In the genomic region with DNA sequence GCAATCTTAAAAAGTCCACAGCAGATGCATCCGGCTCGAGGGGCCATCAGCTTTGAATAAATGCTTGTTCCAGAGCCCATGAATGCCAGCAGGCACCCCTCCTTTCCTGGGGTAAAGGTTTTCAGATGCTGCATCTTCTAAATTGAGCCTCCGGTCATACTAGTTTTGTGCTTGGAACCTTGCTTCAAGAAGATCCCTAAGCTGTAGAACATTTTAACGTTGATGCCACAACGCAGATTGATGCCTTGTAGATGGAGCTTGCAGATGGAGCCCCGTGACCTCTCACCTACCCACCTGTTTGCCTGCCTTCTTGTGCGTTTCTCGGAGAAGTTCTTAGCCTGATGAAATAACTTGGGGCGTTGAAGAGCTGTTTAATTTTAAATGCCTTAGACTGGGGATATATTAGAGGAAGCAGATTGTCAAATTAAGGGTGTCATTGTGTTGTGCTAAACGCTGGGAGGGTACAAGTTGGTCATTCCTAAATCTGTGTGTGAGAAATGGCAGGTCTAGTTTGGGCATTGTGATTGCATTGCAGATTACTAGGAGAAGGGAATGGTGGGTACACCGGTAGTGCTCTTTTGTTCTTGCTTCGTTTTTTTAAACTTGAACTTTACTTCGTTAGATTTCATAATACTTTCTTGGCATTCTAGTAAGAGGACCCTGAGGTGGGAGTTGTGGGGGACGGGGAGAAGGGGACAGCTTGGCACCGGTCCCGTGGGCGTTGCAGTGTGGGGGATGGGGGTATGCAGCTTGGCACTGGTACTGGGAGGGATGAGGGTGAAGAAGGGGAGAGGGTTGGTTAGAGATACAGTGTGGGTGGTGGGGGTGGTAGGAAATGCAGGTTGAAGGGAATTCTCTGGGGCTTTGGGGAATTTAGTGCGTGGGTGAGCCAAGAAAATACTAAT, we compare ENCODE assay signal across 1 cellular context.
TF ChIP-seq lines count a peak whose summit lies in the region.

No MANE protein-coding gene starts in this region.

TF ChIP-seq in K562, 482 proteins besides CTCF, POLR2A, EP300 and RAD21 (continued from another document and continues in another):
- TF ChIP-seq, protein P1, sequence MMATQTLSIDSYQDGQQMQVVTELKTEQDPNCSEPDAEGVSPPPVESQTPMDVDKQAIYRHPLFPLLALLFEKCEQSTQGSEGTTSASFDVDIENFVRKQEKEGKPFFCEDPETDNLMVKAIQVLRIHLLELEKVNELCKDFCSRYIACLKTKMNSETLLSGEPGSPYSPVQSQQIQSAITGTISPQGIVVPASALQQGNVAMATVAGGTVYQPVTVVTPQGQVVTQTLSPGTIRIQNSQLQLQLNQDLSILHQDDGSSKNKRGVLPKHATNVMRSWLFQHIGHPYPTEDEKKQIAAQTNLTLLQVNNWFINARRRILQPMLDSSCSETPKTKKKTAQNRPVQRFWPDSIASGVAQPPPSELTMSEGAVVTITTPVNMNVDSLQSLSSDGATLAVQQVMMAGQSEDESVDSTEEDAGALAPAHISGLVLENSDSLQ (IDR thresholded peaks at IDR 0.05) = no peak
- TF ChIP-seq, protein P2, sequence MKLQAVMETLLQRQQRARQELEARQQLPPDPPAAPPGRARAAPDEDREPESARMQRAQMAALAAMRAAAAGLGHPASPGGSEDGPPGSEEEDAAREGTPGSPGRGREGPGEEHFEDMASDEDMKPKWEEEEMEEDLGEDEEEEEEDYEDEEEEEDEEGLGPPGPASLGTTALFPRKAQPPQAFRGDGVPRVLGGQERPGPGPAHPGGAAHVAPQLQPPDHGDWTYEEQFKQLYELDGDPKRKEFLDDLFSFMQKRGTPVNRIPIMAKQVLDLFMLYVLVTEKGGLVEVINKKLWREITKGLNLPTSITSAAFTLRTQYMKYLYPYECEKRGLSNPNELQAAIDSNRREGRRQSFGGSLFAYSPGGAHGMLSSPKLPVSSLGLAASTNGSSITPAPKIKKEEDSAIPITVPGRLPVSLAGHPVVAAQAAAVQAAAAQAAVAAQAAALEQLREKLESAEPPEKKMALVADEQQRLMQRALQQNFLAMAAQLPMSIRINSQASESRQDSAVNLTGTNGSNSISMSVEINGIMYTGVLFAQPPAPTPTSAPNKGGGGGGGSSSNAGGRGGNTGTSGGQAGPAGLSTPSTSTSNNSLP (IDR thresholded peaks at IDR 0.05; ENCODE audit: borderline replicate concordance, low read depth, low read length) = no peak
- no peak for TF ChIP-seq SRSF1 (IDR thresholded peaks at IDR 0.05; ENCODE audit: low read depth, low read length)
- no peak for TF ChIP-seq NELFE (IDR thresholded peaks at IDR 0.05; ENCODE audit: insufficient read depth, insufficient read length)
- TF ChIP-seq, protein P3, sequence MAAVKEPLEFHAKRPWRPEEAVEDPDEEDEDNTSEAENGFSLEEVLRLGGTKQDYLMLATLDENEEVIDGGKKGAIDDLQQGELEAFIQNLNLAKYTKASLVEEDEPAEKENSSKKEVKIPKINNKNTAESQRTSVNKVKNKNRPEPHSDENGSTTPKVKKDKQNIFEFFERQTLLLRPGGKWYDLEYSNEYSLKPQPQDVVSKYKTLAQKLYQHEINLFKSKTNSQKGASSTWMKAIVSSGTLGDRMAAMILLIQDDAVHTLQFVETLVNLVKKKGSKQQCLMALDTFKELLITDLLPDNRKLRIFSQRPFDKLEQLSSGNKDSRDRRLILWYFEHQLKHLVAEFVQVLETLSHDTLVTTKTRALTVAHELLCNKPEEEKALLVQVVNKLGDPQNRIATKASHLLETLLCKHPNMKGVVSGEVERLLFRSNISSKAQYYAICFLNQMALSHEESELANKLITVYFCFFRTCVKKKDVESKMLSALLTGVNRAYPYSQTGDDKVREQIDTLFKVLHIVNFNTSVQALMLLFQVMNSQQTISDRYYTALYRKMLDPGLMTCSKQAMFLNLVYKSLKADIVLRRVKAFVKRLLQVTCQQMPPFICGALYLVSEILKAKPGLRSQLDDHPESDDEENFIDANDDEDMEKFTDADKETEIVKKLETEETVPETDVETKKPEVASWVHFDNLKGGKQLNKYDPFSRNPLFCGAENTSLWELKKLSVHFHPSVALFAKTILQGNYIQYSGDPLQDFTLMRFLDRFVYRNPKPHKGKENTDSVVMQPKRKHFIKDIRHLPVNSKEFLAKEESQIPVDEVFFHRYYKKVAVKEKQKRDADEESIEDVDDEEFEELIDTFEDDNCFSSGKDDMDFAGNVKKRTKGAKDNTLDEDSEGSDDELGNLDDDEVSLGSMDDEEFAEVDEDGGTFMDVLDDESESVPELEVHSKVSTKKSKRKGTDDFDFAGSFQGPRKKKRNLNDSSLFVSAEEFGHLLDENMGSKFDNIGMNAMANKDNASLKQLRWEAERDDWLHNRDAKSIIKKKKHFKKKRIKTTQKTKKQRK (IDR thresholded peaks at IDR 0.05; ENCODE audit: borderline replicate concordance, low read depth, low read length) = no peak
- TF ChIP-seq SRSF3 (IDR thresholded peaks at IDR 0.05; ENCODE audit: insufficient read depth, low read length) = no peak
- TF ChIP-seq ZBTB17 (CRISPR knock-in tag; IDR thresholded peaks at IDR 0.05) = no peak; the same call in 1 of the 2 replicates
- no peak for TF ChIP-seq ZNF696 (CRISPR knock-in tag; conservative IDR thresholded peaks at IDR 0.05)
- TF ChIP-seq, protein P4, sequence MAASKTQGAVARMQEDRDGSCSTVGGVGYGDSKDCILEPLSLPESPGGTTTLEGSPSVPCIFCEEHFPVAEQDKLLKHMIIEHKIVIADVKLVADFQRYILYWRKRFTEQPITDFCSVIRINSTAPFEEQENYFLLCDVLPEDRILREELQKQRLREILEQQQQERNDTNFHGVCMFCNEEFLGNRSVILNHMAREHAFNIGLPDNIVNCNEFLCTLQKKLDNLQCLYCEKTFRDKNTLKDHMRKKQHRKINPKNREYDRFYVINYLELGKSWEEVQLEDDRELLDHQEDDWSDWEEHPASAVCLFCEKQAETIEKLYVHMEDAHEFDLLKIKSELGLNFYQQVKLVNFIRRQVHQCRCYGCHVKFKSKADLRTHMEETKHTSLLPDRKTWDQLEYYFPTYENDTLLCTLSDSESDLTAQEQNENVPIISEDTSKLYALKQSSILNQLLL (CRISPR knock-in tag; IDR thresholded peaks at IDR 0.05; ENCODE audit: borderline replicate concordance) = no peak
- TF ChIP-seq, protein P5, sequence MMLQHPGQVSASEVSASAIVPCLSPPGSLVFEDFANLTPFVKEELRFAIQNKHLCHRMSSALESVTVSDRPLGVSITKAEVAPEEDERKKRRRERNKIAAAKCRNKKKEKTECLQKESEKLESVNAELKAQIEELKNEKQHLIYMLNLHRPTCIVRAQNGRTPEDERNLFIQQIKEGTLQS (IDR thresholded peaks at IDR 0.05) = no peak
- TF ChIP-seq, protein P5 (CRISPR knock-in tag; conservative IDR thresholded peaks at IDR 0.05) = peak; percentile 51; the same call in 1 of the 2 replicates
- no peak for TF ChIP-seq XRCC4 (IDR thresholded peaks at IDR 0.05; ENCODE audit: extremely low read depth, insufficient read depth, insufficient read length)
- peak; percentile 42; the same call in 1 of the 2 replicates for TF ChIP-seq TEAD4 (IDR thresholded peaks at IDR 0.05; ENCODE audit: low read length)
- TF ChIP-seq TEAD4 (CRISPR knock-in tag; IDR thresholded peaks at IDR 0.05; ENCODE audit: borderline replicate concordance) = peak; percentile 61; the same call in 1 of the 2 replicates
- no peak for TF ChIP-seq POU5F1 (IDR thresholded peaks at IDR 0.05; ENCODE audit: borderline replicate concordance, low read depth, low read length, partially characterized antibody)
- no peak for TF ChIP-seq ELF1 (tag; IDR thresholded peaks at IDR 0.05)
- no peak for TF ChIP-seq ADNP (tag; IDR thresholded peaks at IDR 0.05)
- no peak for TF ChIP-seq TSC22D4 (tag; IDR thresholded peaks at IDR 0.05)
- no peak for TF ChIP-seq ATF7 (IDR thresholded peaks at IDR 0.05)
- no peak for TF ChIP-seq ZNF830 (CRISPR knock-in tag; IDR thresholded peaks at IDR 0.05)
- TF ChIP-seq CBFA2T2 (conservative IDR thresholded peaks at IDR 0.05) = no peak
- no peak for TF ChIP-seq GABPA (tag; conservative IDR thresholded peaks at IDR 0.05; ENCODE audit: low read depth)
- TF ChIP-seq TAF9B (IDR thresholded peaks at IDR 0.05; ENCODE audit: partially characterized antibody) = no peak
- no peak for TF ChIP-seq SIRT6 (IDR thresholded peaks at IDR 0.05; ENCODE audit: low read depth, low read length)
- TF ChIP-seq, protein P6, sequence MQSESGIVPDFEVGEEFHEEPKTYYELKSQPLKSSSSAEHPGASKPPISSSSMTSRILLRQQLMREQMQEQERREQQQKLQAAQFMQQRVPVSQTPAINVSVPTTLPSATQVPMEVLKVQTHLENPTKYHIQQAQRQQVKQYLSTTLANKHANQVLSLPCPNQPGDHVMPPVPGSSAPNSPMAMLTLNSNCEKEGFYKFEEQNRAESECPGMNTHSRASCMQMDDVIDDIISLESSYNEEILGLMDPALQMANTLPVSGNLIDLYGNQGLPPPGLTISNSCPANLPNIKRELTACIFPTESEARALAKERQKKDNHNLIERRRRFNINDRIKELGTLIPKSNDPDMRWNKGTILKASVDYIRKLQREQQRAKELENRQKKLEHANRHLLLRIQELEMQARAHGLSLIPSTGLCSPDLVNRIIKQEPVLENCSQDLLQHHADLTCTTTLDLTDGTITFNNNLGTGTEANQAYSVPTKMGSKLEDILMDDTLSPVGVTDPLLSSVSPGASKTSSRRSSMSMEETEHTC (IDR thresholded peaks at IDR 0.05) = no peak
- TF ChIP-seq, protein P7, sequence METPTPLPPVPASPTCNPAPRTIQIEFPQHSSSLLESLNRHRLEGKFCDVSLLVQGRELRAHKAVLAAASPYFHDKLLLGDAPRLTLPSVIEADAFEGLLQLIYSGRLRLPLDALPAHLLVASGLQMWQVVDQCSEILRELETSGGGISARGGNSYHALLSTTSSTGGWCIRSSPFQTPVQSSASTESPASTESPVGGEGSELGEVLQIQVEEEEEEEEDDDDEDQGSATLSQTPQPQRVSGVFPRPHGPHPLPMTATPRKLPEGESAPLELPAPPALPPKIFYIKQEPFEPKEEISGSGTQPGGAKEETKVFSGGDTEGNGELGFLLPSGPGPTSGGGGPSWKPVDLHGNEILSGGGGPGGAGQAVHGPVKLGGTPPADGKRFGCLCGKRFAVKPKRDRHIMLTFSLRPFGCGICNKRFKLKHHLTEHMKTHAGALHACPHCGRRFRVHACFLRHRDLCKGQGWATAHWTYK (CRISPR knock-in tag; IDR thresholded peaks at IDR 0.05) = 0 out of 2 replicates have a peak, but pooled peaks have one; percentile 37
- no peak for TF ChIP-seq HDAC6 (IDR thresholded peaks at IDR 0.05; ENCODE audit: low read depth, low read length)
- no peak for TF ChIP-seq ARID1B (IDR thresholded peaks at IDR 0.05)
- peak; percentile 15 for TF ChIP-seq DACH1 (IDR thresholded peaks at IDR 0.05; ENCODE audit: partially characterized antibody)
- peak; percentile 54 to 60; a peak in 3 of 4 replicates for TF ChIP-seq TBL1XR1 (IDR thresholded peaks at IDR 0.05; ENCODE audit: low read length in 2 of 2)
- no peak for TF ChIP-seq NBN (IDR thresholded peaks at IDR 0.05; ENCODE audit: low read depth)
- TF ChIP-seq KAT7 (CRISPR knock-in tag; IDR thresholded peaks at IDR 0.05; ENCODE audit: borderline replicate concordance) = peak; percentile 95; the same call in 1 of the 2 replicates
- no peak for TF ChIP-seq RCOR1 (IDR thresholded peaks at IDR 0.05; ENCODE audit: borderline replicate concordance in 1 of 2, low read depth in 2 of 2, low read length in 2 of 2)
- TF ChIP-seq SMARCB1 (IDR thresholded peaks at IDR 0.05; ENCODE audit: insufficient read length, low read depth) = no peak
- TF ChIP-seq MTA2 (IDR thresholded peaks at IDR 0.05; ENCODE audit: low read depth) = 0 out of 2 replicates have a peak, but pooled peaks have one; percentile 15
- no peak for TF ChIP-seq GTF2F1 (IDR thresholded peaks at IDR 0.05; ENCODE audit: low read depth, low read length)
- TF ChIP-seq FUS (optimal IDR thresholded peaks at IDR 0.05; ENCODE audit: low read depth, low read length) = no peak
- no peak for TF ChIP-seq EP400 (IDR thresholded peaks at IDR 0.05)
- TF ChIP-seq, protein P8, sequence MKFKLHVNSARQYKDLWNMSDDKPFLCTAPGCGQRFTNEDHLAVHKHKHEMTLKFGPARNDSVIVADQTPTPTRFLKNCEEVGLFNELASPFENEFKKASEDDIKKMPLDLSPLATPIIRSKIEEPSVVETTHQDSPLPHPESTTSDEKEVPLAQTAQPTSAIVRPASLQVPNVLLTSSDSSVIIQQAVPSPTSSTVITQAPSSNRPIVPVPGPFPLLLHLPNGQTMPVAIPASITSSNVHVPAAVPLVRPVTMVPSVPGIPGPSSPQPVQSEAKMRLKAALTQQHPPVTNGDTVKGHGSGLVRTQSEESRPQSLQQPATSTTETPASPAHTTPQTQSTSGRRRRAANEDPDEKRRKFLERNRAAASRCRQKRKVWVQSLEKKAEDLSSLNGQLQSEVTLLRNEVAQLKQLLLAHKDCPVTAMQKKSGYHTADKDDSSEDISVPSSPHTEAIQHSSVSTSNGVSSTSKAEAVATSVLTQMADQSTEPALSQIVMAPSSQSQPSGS (CRISPR knock-in tag; IDR thresholded peaks at IDR 0.05) = no peak
- no peak for TF ChIP-seq ZNF143 (CRISPR knock-in tag; IDR thresholded peaks at IDR 0.05)
- TF ChIP-seq, protein P9, sequence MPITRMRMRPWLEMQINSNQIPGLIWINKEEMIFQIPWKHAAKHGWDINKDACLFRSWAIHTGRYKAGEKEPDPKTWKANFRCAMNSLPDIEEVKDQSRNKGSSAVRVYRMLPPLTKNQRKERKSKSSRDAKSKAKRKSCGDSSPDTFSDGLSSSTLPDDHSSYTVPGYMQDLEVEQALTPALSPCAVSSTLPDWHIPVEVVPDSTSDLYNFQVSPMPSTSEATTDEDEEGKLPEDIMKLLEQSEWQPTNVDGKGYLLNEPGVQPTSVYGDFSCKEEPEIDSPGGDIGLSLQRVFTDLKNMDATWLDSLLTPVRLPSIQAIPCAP (CRISPR knock-in tag; IDR thresholded peaks at IDR 0.05; ENCODE audit: borderline replicate concordance) = no peak
- TF ChIP-seq, protein P10, sequence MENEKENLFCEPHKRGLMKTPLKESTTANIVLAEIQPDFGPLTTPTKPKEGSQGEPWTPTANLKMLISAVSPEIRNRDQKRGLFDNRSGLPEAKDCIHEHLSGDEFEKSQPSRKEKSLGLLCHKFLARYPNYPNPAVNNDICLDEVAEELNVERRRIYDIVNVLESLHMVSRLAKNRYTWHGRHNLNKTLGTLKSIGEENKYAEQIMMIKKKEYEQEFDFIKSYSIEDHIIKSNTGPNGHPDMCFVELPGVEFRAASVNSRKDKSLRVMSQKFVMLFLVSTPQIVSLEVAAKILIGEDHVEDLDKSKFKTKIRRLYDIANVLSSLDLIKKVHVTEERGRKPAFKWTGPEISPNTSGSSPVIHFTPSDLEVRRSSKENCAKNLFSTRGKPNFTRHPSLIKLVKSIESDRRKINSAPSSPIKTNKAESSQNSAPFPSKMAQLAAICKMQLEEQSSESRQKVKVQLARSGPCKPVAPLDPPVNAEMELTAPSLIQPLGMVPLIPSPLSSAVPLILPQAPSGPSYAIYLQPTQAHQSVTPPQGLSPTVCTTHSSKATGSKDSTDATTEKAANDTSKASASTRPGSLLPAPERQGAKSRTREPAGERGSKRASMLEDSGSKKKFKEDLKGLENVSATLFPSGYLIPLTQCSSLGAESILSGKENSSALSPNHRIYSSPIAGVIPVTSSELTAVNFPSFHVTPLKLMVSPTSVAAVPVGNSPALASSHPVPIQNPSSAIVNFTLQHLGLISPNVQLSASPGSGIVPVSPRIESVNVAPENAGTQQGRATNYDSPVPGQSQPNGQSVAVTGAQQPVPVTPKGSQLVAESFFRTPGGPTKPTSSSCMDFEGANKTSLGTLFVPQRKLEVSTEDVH (IDR thresholded peaks at IDR 0.05; ENCODE audit: low read depth, partially characterized antibody) = no peak
- TF ChIP-seq RBM15 (IDR thresholded peaks at IDR 0.05; ENCODE audit: insufficient read depth, low read length) = no peak
